ENCODE assay signal across 15 cellular contexts in genomic region chr13:101655435-101655834, GRCh38.
DNase-seq lines count a peak whose midpoint lies in the region; ATAC-seq, FAIRE-seq and TF ChIP-seq lines count a peak whose summit lies in the region.
"Had no signal": no experiment of that assay in that cellular context is flagged by ENCODE, and none has a peak within 500 bp of the region (broad histone marks: within the 10 kb centered on the region; RNA-seq: fewer than 3 reads in every experiment).

No MANE protein-coding gene starts in this region.

- TF ChIP-seq RAD21 in GM12878 (IDR thresholded peaks at IDR 0.05; ENCODE audit: insufficient read depth, low read depth, low read length), result no peak

- H4K20me1 ChIP-seq in Karpas-422 (ENCODE audit: insufficient read depth, low read depth, low read length), result no peaks in the 10 kb centered on the region
- H4K20me1 ChIP-seq in GM12878 (ENCODE audit: control insufficient read depth, insufficient read depth), result no peaks in the 10 kb centered on the region

- H3K4me3 ChIP-seq in Karpas-422 (ENCODE audit: low read length) (no peak overlapping the region), GM12878 (no peak overlapping the region)
- H3K4me3 ChIP-seq: heart left ventricle, suprapubic skin had no signal

- CTCF ChIA-PET in GM12878 (lab: Yijun Ruan, JAX), result no interaction called here

- H3K9me3 ChIP-seq in Karpas-422 (ENCODE audit: low read length) (no peaks in the 10 kb centered on the region), GM12878 (replicated peaks; ENCODE audit: control insufficient read depth, insufficient read depth, low read length) (no peaks in the 10 kb centered on the region)
- H3K9me3 ChIP-seq: heart left ventricle, suprapubic skin had no signal

- no peaks in the 10 kb centered on the region for H3K79me2 ChIP-seq in Karpas-422 (ENCODE audit: low read length)
- H3K79me2 ChIP-seq in GM12878 (ENCODE audit: control insufficient read depth, insufficient read depth, low read length), result no peaks in the 10 kb centered on the region

- no peak for TF ChIP-seq CTCF in GM12878 (IDR thresholded peaks at IDR 0.05 in 2 of 3, conservative IDR thresholded peaks at IDR 0.05 in 1 of 3; ENCODE audit: control insufficient read depth in 2 of 3, extremely low read depth in 1 of 3, insufficient read depth in 1 of 3, low read depth in 3 of 3, low read length in 3 of 3)

- BruUV-seq in GM12878 (replicated peaks; lab: Mats Ljungman, UMichigan), result no TSS peak

- SMC1A ChIA-PET in GM12878 (lab: Charles Lee; ENCODE audit: uncharacterized antibody, unreplicated experiment), result interaction anchor here (0.6 to 1.8 kb wide), 2 partner anchors 13 to 14 kb away, joined by 4 to 5 read pairs; no protein-coding TSS in a partner anchor

- RAD21 ChIA-PET in GM12878 (lab: Charles Lee; ENCODE audit: unreplicated experiment), result no interaction called here

- POLR2A ChIA-PET in GM12878 (lab: Charles Lee), result no interaction called here

- H3K36me3 ChIP-seq in Karpas-422 (ENCODE audit: insufficient read depth, low read length) (no peaks in the 10 kb centered on the region), GM12878 (ENCODE audit: control insufficient read depth in 2 of 2, insufficient read depth in 2 of 2, low read length in 1 of 2) (no peaks in the 10 kb centered on the region)
- H3K36me3 ChIP-seq: heart left ventricle, suprapubic skin had no signal

- 62% methylated on average over 3 of the region's 3 CpGs for WGBS in GM12878 (ENCODE audit: insufficient coverage, insufficient replicate concordance, low lambda C conversion rate, missing lambda C conversion rate)

- intact Hi-C loops in GM12878 (cut with micrococcal nuclease; ENCODE audit: unreplicated experiment), result no loop called here

- no peak overlapping the region for H3K9ac ChIP-seq in Karpas-422 (ENCODE audit: low read length)
- no peak overlapping the region for H3K9ac ChIP-seq in GM12878 (ENCODE audit: control insufficient read depth, insufficient read depth, low read length)

- in situ Hi-C loops in GM12878 (cut with MboI), result no loop called here

- TF ChIP-seq POLR2A in H54 (IDR thresholded peaks at IDR 0.05; ENCODE audit: low read depth, low read length) (no peak), GM12878 (IDR thresholded peaks at IDR 0.05; ENCODE audit: low read depth, low read length) (no peak)

- no peaks in the 10 kb centered on the region for H3K9me2 ChIP-seq in Karpas-422 (replicated peaks; ENCODE audit: insufficient read depth, low read length)

- no peaks in the 10 kb centered on the region for H3K27me3 ChIP-seq in Karpas-422 (ENCODE audit: low read length)
- H3K27me3 ChIP-seq in GM12878 (replicated peaks in 1 of 2; ENCODE audit: control insufficient read depth in 2 of 2, insufficient read depth in 2 of 2, low read length in 1 of 2), result no peaks in the 10 kb centered on the region
- H3K27me3 ChIP-seq: heart left ventricle, suprapubic skin had no signal

- H3K4me1 ChIP-seq in Karpas-422 (ENCODE audit: low read length), result peaks cover 7% of the 10 kb centered on the region
- H3K4me1 ChIP-seq in GM12878 (ENCODE audit: control insufficient read depth, insufficient read depth, low read length), result no peaks in the 10 kb centered on the region
- H3K4me1 ChIP-seq: heart left ventricle, suprapubic skin had no signal

- H2AFZ ChIP-seq in Karpas-422 (ENCODE audit: low read length) (no peak overlapping the region), GM12878 (ENCODE audit: control insufficient read depth, low read depth, low read length) (no peak overlapping the region)

- DNase-seq in H54 (ENCODE audit: insufficient read length, low spot score) (no peak), Karpas-422 (peak; percentile 52), GM12878 (ENCODE audit: low read depth, low spot score) (peak; percentile 9), GM19238 (ENCODE audit: insufficient read length, low spot score) (no peak)
- DNase-seq: activated CD4-positive, alpha-beta memory T cell treated with anti-CD3 and anti-CD28 coated beads for 36 hours; CD4-positive, CD25-positive, alpha-beta regulatory T cell; heart left ventricle; left colon; NCI-H187 treated with DMSO at 0.1 percent for 48 hours; SW 1271 had no signal

- 0 out of 4 replicates have a peak, but pooled peaks of 1 of the 2 experiments have one; percentile 32 for TF ChIP-seq EP300 in GM12878 (IDR thresholded peaks at IDR 0.05; ENCODE audit: borderline replicate concordance in 1 of 2, control insufficient read depth in 1 of 2, low read depth in 2 of 2, low read length in 2 of 2)

- peak; percentile 89 for FAIRE-seq in H54 (lab: Jason Lieb, UNC)
- no peak for FAIRE-seq in GM12878 (lab: Jason Lieb, UNC)

- H3K27ac ChIP-seq in Karpas-422 (ENCODE audit: low read length) (no peak overlapping the region), GM12878 (ENCODE audit: control insufficient read depth, insufficient read depth) (no peak overlapping the region)
- H3K27ac ChIP-seq: heart left ventricle, suprapubic skin had no signal

- peak; percentile 71 for ATAC-seq in GM18909 (IDR thresholded peaks at IDR 0.05; ENCODE audit: poor library complexity, unreplicated experiment)
- ATAC-seq in GM12878, result peak; percentile 90
- no peak for ATAC-seq in HG02678 (IDR thresholded peaks at IDR 0.05; ENCODE audit: unreplicated experiment)
- ATAC-seq in HG03196 (IDR thresholded peaks at IDR 0.05; ENCODE audit: unreplicated experiment), result no peak
- ATAC-seq in HG03521 (IDR thresholded peaks at IDR 0.05; ENCODE audit: unreplicated experiment), result no peak
- ATAC-seq: heart left ventricle, left colon had no signal

- H3K4me2 ChIP-seq in Karpas-422 (ENCODE audit: low read depth, low read length, poor library complexity, severe bottlenecking), result no peak overlapping the region
- 0 out of 2 replicates have a peak overlapping the region, but pooled peaks have one; percentile 3 for H3K4me2 ChIP-seq in GM12878 (ENCODE audit: control insufficient read depth, insufficient read depth)

TF ChIP-seq in GM12878, 131 proteins besides CTCF, POLR2A, EP300 and RAD21:
- TF ChIP-seq SPI1 (IDR thresholded peaks at IDR 0.05; ENCODE audit: borderline replicate concordance, insufficient read depth, low read depth, low read length) (peak; percentile 88), TCF7 (IDR thresholded peaks at IDR 0.05; ENCODE audit: borderline replicate concordance) (no peak), CHD4 (IDR thresholded peaks at IDR 0.05) (no peak), E2F8 (IDR thresholded peaks at IDR 0.05; ENCODE audit: low read depth, partially characterized antibody) (no peak), SRF (IDR thresholded peaks at IDR 0.05; ENCODE audit: low read depth in 2 of 2, low read length in 2 of 2) (no peak), RELB (IDR thresholded peaks at IDR 0.05; ENCODE audit: low read depth) (peak; percentile 36; the same call in 1 of the 2 replicates), SIN3A (IDR thresholded peaks at IDR 0.05; ENCODE audit: low read depth, low read length) (no peak), TBL1XR1 (IDR thresholded peaks at IDR 0.05; ENCODE audit: low read depth, low read length) (no peak), SMAD5 (IDR thresholded peaks at IDR 0.05; ENCODE audit: low read depth) (no peak), IKZF2 (IDR thresholded peaks at IDR 0.05) (peak; percentile 40 to 60; a peak in 2 of 4 replicates), MTA2 (IDR thresholded peaks at IDR 0.05; ENCODE audit: low read depth) (peak; percentile 61; the same call in 1 of the 2 replicates), RBBP5 (conservative IDR thresholded peaks at IDR 0.05) (no peak), TCF12 (IDR thresholded peaks at IDR 0.05; ENCODE audit: low read depth, low read length) (no peak), POU2F2 (IDR thresholded peaks at IDR 0.05; ENCODE audit: borderline replicate concordance, low read depth, low read length) (no peak)

Comparison
In these comparisons a context has a peak if more than half of its experiments do, and no peak if none do; other contexts are left out.
1. ATAC-seq: peak in GM18909 (single experiment) and GM12878 (single experiment); none in HG02678 (single experiment), HG03196 (single experiment) and HG03521 (single experiment).
2. DNase-seq: peak in Karpas-422 (single experiment) and GM12878 (single experiment); none in H54 (single experiment) and GM19238 (single experiment).